Comparison of ENCODE assay signal across 8 cellular contexts in genomic region chr12:50734409-50735263, GRCh38. TPM values are rescaled to one million over a fixed set of nuclear protein-coding genes. Genes with fewer than 3 reads are reported as not detected.
DNase-seq lines count a peak whose midpoint lies in the region; ATAC-seq, FAIRE-seq and TF ChIP-seq lines count a peak whose summit lies in the region.

No MANE protein-coding gene starts in this region.

- H2BK15ac ChIP-seq in H1 (ENCODE audit: low read length): no peak overlapping the region

- H3K23me2 ChIP-seq in H1 (ENCODE audit: low read depth, low read length): no peaks in the 10 kb centered on the region

- no peak overlapping the region for H3K56ac ChIP-seq in H1 (replicated peaks; ENCODE audit: insufficient read length, low read depth, low read length)

- H3K4ac ChIP-seq in H1 (replicated peaks; ENCODE audit: insufficient read length, low read depth, low read length): no peak overlapping the region

- no peak overlapping the region for H2BK12ac ChIP-seq in H1 (ENCODE audit: low read depth, low read length)

- no peak overlapping the region for H3K4me3 ChIP-seq in H1 (ENCODE audit: extremely low read depth in 1 of 4, insufficient read depth in 2 of 4, low read depth in 3 of 4, low read length in 4 of 4)

- H2AK5ac ChIP-seq in H1 (ENCODE audit: low read depth, low read length): no peak overlapping the region

- DNase-seq in AG20443 (ENCODE audit: low spot score) (peak; percentile 47), OCI-M2 (lab: John Stamatoyannopoulos, UW; ENCODE audit: unreplicated experiment) (peak; percentile 1), H1 (ENCODE audit: low read depth in 1 of 2, low spot score in 2 of 2) (peak in 1 of 2 experiments; percentile 53), midbrain (lab: John Stamatoyannopoulos, UW) (peak; percentile 43)

- H3K23ac ChIP-seq in H1 (ENCODE audit: insufficient read length): no peak overlapping the region

- TF ChIP-seq POLR2A in H1 (IDR thresholded peaks at IDR 0.05; ENCODE audit: control extremely low read depth in 1 of 2, low read depth in 2 of 2, low read length in 2 of 2): no peak

- H3K9ac ChIP-seq in H1 (replicated peaks in 1 of 4; ENCODE audit: extremely low read depth in 1 of 4, low read depth in 3 of 4, low read length in 3 of 4): no peak overlapping the region

- no peak overlapping the region for H3K4me2 ChIP-seq in H1 (ENCODE audit: insufficient read depth in 1 of 2, low read depth in 2 of 2, low read length in 2 of 2)

- H4K8ac ChIP-seq in H1 (ENCODE audit: extremely low read depth, insufficient read depth, low read length): no peak overlapping the region

- H3K79me2 ChIP-seq in H1 (ENCODE audit: control insufficient read depth in 1 of 2, insufficient read depth in 2 of 2, low read length in 2 of 2): no peaks in the 10 kb centered on the region

- FAIRE-seq in H1 (lab: Jason Lieb, UNC): no peak

- H3K36me3 ChIP-seq in H1 (ENCODE audit: control insufficient read depth in 2 of 4, insufficient read depth in 4 of 4, low read length in 3 of 4): peaks cover 7 to 18% (median 13%) of the 10 kb centered on the region in 4 experiments; a peak in 5 of 8 replicates

- no peaks in the 10 kb centered on the region for H3K9me3 ChIP-seq in H1 (ENCODE audit: insufficient read depth in 2 of 2, low read depth in 1 of 2, low read length in 1 of 2)

- CTCF ChIA-PET in H1 (lab: Charles Lee; ENCODE audit: partially characterized antibody): interaction anchor here (0.6 to 1.2 kb wide), 13 partner anchors 10 to 1543 kb away, joined by 3 to 9 read pairs (median 3); partner anchors contain the start of gene DIP2B

- no peaks in the 10 kb centered on the region for H3K4me1 ChIP-seq in H1 (replicated peaks in 1 of 4; ENCODE audit: control insufficient read depth in 3 of 4, insufficient read depth in 4 of 4, low read length in 3 of 4)

- H3K14ac ChIP-seq in H1 (ENCODE audit: insufficient read length): no peak overlapping the region

- H3K18ac ChIP-seq in H1 (ENCODE audit: extremely low read depth, low read length): no peak overlapping the region

- no peak overlapping the region for H3K27ac ChIP-seq in H1 (ENCODE audit: low read depth, low read length)

- H2BK120ac ChIP-seq in H1 (replicated peaks; ENCODE audit: low read depth, low read length): no peak overlapping the region

- H3K79me1 ChIP-seq in H1 (ENCODE audit: low read depth, low read length): no peaks in the 10 kb centered on the region

- no peak overlapping the region for H2BK5ac ChIP-seq in H1 (ENCODE audit: low read depth, low read length)

- no peaks in the 10 kb centered on the region for H3K27me3 ChIP-seq in H1 (replicated peaks in 1 of 4; ENCODE audit: control insufficient read depth in 3 of 4, extremely low read depth in 1 of 4, insufficient read depth in 3 of 4, low read length in 3 of 4)

- ATAC-seq in HG03097 (IDR thresholded peaks at IDR 0.05; ENCODE audit: low FRiP score, unreplicated experiment): no peak
- ATAC-seq in GM19452 (IDR thresholded peaks at IDR 0.05; ENCODE audit: unreplicated experiment): no peak
- no peak for ATAC-seq in GM18519 (IDR thresholded peaks at IDR 0.05; ENCODE audit: low FRiP score, unreplicated experiment)

- TF ChIP-seq EP300 in H1 (IDR thresholded peaks at IDR 0.05; ENCODE audit: borderline replicate concordance in 1 of 2, low read depth in 2 of 2, low read length in 2 of 2): no peak

- H4K5ac ChIP-seq in H1 (ENCODE audit: insufficient read length, low read depth, low read length): no peak overlapping the region

- TF ChIP-seq RAD21 in H1 (IDR thresholded peaks at IDR 0.05 in 1 of 2, conservative IDR thresholded peaks at IDR 0.05 in 1 of 2; ENCODE audit: low read depth in 2 of 2, low read length in 2 of 2): peak; percentile 64 to 74

- 85% methylated on average over 10 of the region's 10 CpGs; no CpG with 5 or more reads in 1 of the 2 experiments for WGBS in H1 (ENCODE audit: extremely low coverage in 1 of 2, insufficient coverage in 1 of 2, insufficient read length in 1 of 2, insufficient replicate concordance in 2 of 2, low coverage in 1 of 2, low lambda C conversion rate in 2 of 2, missing lambda C conversion rate in 1 of 2), 2 experiments

- H4K91ac ChIP-seq in H1 (replicated peaks; ENCODE audit: insufficient read length, low read length): no peak overlapping the region

- TF ChIP-seq CTCF in GM12872 (IDR thresholded peaks at IDR 0.05; ENCODE audit: insufficient read depth, low read depth, low read length) (peak; percentile 78), H1 (IDR thresholded peaks at IDR 0.05; ENCODE audit: control extremely low read depth in 1 of 3, insufficient read depth in 1 of 3, low read depth in 1 of 3, low read length in 3 of 3) (peak; percentile 40 to 74 (median 70))

- no peak overlapping the region for H2AFZ ChIP-seq in H1 (ENCODE audit: low read length)

- no peaks in the 10 kb centered on the region for H4K20me1 ChIP-seq in H1 (replicated peaks in 1 of 2; ENCODE audit: control insufficient read depth in 1 of 2, insufficient read depth in 2 of 2, low read length in 2 of 2)

- H2BK20ac ChIP-seq in H1 (ENCODE audit: low read length): no peak overlapping the region

- POLR2A ChIA-PET in H1 (lab: Charles Lee; ENCODE audit: partially characterized antibody): no interaction called here

RNA-seq across cellular contexts. Expression of gene ATF1, which starts 29.3 kb away (rescaled TPM):
- 41.6 and 41.8 TPM in 2 replicates for total RNA-seq in H1 (2021; fragmentation: NEBNext Ultra II Directional; extraction: Animal tissue kit (Norgen Biotek cat#: 25700))
- 16.7 and 23.2 TPM in 2 replicates for polyA plus RNA-seq in H1 (2011; rRNA removed)
- 30.0 TPM for polyA plus RNA-seq in H1 (2011; cell fraction: cytosol; rRNA removed)
- polyA plus RNA-seq in H1 (2011; cell fraction: nucleus; rRNA removed): 45.4 TPM
- polyA plus RNA-seq in H1 (2012, experiment 1 of 2): 31.7 to 39.7 TPM (median 36.8 TPM) in 4 replicates
- polyA plus RNA-seq in H1 (2012, experiment 2 of 2): 1.2 TPM
- 19.4 TPM for polyA plus RNA-seq in H1 (2013, experiment 1 of 2)
- 20.1 TPM for polyA plus RNA-seq in H1 (2013, experiment 2 of 2)
- polyA minus RNA-seq in H1 (2011; rRNA and poly(A)+ RNA removed): 54.5 and 83.1 TPM in 2 replicates
- 38.0 TPM for polyA minus RNA-seq in H1 (2011; cell fraction: cytosol; rRNA and poly(A)+ RNA removed)
- 52.2 TPM for polyA minus RNA-seq in H1 (2011; cell fraction: nucleus; rRNA and poly(A)+ RNA removed)
